Comparison of ENCODE assay signal across 14 cellular contexts in the genomic region with DNA sequence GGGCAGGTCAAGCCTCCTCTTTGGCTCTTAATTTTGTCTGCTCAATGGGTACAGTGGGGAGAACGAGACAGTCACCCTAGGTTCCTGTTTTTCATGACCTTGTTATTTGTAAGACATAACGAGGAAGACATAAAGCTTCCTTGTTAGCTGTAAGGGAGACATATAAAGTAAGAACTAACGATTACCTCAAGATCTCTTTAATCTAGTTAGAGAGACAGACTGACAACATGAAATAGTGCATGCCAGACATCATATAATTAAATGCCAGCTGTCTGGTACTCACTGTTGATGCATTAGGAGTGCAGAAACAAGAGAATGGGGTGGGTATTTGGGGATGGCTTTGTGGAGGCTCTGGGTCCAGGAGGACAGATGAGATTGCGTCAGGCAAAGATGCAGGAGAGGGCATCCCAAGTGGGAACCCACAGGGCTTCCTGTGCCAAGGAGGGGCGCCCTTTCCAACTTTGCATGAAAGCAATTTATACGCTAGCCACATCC. TPM values are rescaled to one million over a fixed set of nuclear protein-coding genes. Genes with fewer than 3 reads are reported as not detected.
DNase-seq lines count a peak whose midpoint lies in the region; ATAC-seq and TF ChIP-seq lines count a peak whose summit lies in the region.
"Had no signal": no experiment of that assay in that cellular context is flagged by ENCODE, and none has a peak within 500 bp of the region (broad histone marks: within the 10 kb centered on the region; RNA-seq: fewer than 3 reads in every experiment).

No MANE protein-coding gene starts in this region.

- POLR2A ChIA-PET in CD8-positive, alpha-beta memory T cell (lab: Charles Lee), result interaction anchor here (1.2 to 4.1 kb wide), 3 partner anchors 9 to 13 kb away, joined by 5 to 58 read pairs (median 8); no protein-coding TSS in a partner anchor
- POLR2A ChIA-PET in Panc1 (lab: Charles Lee), result no interaction called here

- H3K9ac ChIP-seq in BLaER1, result peak overlapping the region; percentile 20; the same call in 1 of the 2 replicates

- ATAC-seq in Panc1 (no peak), HG02885 (IDR thresholded peaks at IDR 0.05; ENCODE audit: poor library complexity, unreplicated experiment) (no peak), HG03025 (IDR thresholded peaks at IDR 0.05; ENCODE audit: low FRiP score, unreplicated experiment) (no peak)
- ATAC-seq in central memory CD8-positive, alpha-beta T cell (replicated peaks; ENCODE audit: extremely low read depth, poor library complexity, severe bottlenecking), result no peak

- no TSS peak for BruUV-seq in Panc1 (replicated peaks; lab: Mats Ljungman, UMichigan)

- in situ Hi-C loops in Panc1 (cut with HindIII; ENCODE audit: low pct_unique_long_range_greater_than_20kb, low sequenced_read_pairs), result no loop called here

- H3K4me1 ChIP-seq in BLaER1 (peaks cover 51% of the 10 kb centered on the region), Panc1 (ENCODE audit: control insufficient read depth, insufficient read depth, low read length) (peaks cover 11% of the 10 kb centered on the region)
- H3K4me1 ChIP-seq in CD8-positive, alpha-beta memory T cell (ENCODE audit: insufficient read depth, low read length), result peaks cover 91% of the 10 kb centered on the region

- H3K4me2 ChIP-seq in BLaER1, result peak overlapping the region; percentile 76

- H3K27ac ChIP-seq in BLaER1, result peak overlapping the region; percentile 16; the same call in 1 of the 2 replicates
- H3K27ac ChIP-seq in CD8-positive, alpha-beta memory T cell (ENCODE audit: low read depth, low read length), result peak overlapping the region; percentile 99
- H3K27ac ChIP-seq in Panc1 (ENCODE audit: low read length), result peak overlapping the region; percentile 57

- H3K36me3 ChIP-seq in BLaER1 (no peaks in the 10 kb centered on the region), Panc1 (ENCODE audit: control insufficient read depth, insufficient read depth, low read length) (no peaks in the 10 kb centered on the region)
- H3K36me3 ChIP-seq in CD8-positive, alpha-beta memory T cell (ENCODE audit: insufficient read depth, low read length), result no peaks in the 10 kb centered on the region
- H3K36me3 ChIP-seq: HAP-1 had no signal

- DNase-seq in CD8-positive, alpha-beta memory T cell, result no peak
- DNase-seq in Panc1 (ENCODE audit: low read depth, low spot score) (no peak), SHP77 (lab: John Stamatoyannopoulos, UW) (no peak), glomerular visceral epithelial cell (ENCODE audit: extremely low spot score) (no peak)
- DNase-seq in central memory CD8-positive, alpha-beta T cell (ENCODE audit: low spot score in 2 of 2), result no peak
- DNase-seq: Calu3; dorsolateral prefrontal cortex; mucosa of descending colon; NCI-H187; stimulated activated CD4-positive, alpha-beta T cell treated with anti-CD3 and anti-CD28 coated beads, Interleukin-4, amount 100 ng/mL, for 1 hour had no signal

- TF ChIP-seq CTCF in Panc1 (IDR thresholded peaks at IDR 0.05), result no peak

- H3K9me3 Mint-ChIP-seq in CD8-positive, alpha-beta memory T cell, result no peaks in the 10 kb centered on the region
- no peaks in the 10 kb centered on the region for H3K9me3 Mint-ChIP-seq in central memory CD8-positive, alpha-beta T cell

- peak overlapping the region; percentile 97 to 100 (median 100) for H3K27ac Mint-ChIP-seq in CD8-positive, alpha-beta memory T cell
- peak overlapping the region; percentile 99 for H3K27ac Mint-ChIP-seq in central memory CD8-positive, alpha-beta T cell (ENCODE audit: low read depth)

- H3K4me3 Mint-ChIP-seq in CD8-positive, alpha-beta memory T cell, result peak overlapping the region; percentile 65 to 81 (median 74)
- H3K4me3 Mint-ChIP-seq in central memory CD8-positive, alpha-beta T cell, result peak overlapping the region; percentile 75

- H4K20me1 ChIP-seq in BLaER1, result no peaks in the 10 kb centered on the region

- no peaks in the 10 kb centered on the region for H3K27me3 ChIP-seq in BLaER1
- no peaks in the 10 kb centered on the region for H3K27me3 ChIP-seq in CD8-positive, alpha-beta memory T cell (ENCODE audit: insufficient read depth, low read length, poor library complexity, severe bottlenecking)
- no peaks in the 10 kb centered on the region for H3K27me3 ChIP-seq in Panc1 (ENCODE audit: control insufficient read depth, insufficient read depth, low read length)
- H3K27me3 ChIP-seq: dorsolateral prefrontal cortex had no signal

- CTCF ChIA-PET in CD8-positive, alpha-beta memory T cell (lab: Charles Lee), result interaction anchor here (1.3 to 7.2 kb wide), 4 partner anchors 9 to 62 kb away, joined by 3 to 65 read pairs (median 29); no protein-coding TSS in a partner anchor
- CTCF ChIA-PET in Panc1 (lab: Charles Lee), result no interaction called here

- H3K27me3 Mint-ChIP-seq in CD8-positive, alpha-beta memory T cell, result peaks cover 0 to 2% of the 10 kb centered on the region in 2 donors
- no peaks in the 10 kb centered on the region for H3K27me3 Mint-ChIP-seq in central memory CD8-positive, alpha-beta T cell

- H3K4me3 ChIP-seq in BLaER1, result no peak overlapping the region
- peak overlapping the region; percentile 7 for H3K4me3 ChIP-seq in CD8-positive, alpha-beta memory T cell (ENCODE audit: low read length)
- H3K4me3 ChIP-seq in Panc1 (ENCODE audit: low read depth in 2 of 2, low read length in 2 of 2), result no peak overlapping the region
- H3K4me3 ChIP-seq: dorsolateral prefrontal cortex, HAP-1, mucosa of descending colon had no signal

- peaks cover 83 to 98% (median 92%) of the 10 kb centered on the region in 3 donors for H3K4me1 Mint-ChIP-seq in CD8-positive, alpha-beta memory T cell
- peaks cover 68% of the 10 kb centered on the region for H3K4me1 Mint-ChIP-seq in central memory CD8-positive, alpha-beta T cell

- intact Hi-C loops in Panc1 (cut with micrococcal nuclease; ENCODE audit: unreplicated experiment), result no loop called here

- H3K36me3 Mint-ChIP-seq in CD8-positive, alpha-beta memory T cell, result peaks cover 0 to 5% (median 0%) of the 10 kb centered on the region in 3 donors
- H3K36me3 Mint-ChIP-seq in central memory CD8-positive, alpha-beta T cell (ENCODE audit: insufficient read depth), result peaks cover 40% of the 10 kb centered on the region

- H3K9me3 ChIP-seq in BLaER1 (no peaks in the 10 kb centered on the region), Panc1 (ENCODE audit: control insufficient read depth, insufficient read depth, low read depth, low read length) (no peaks in the 10 kb centered on the region)
- no peaks in the 10 kb centered on the region for H3K9me3 ChIP-seq in CD8-positive, alpha-beta memory T cell (ENCODE audit: low read length)
- H3K9me3 ChIP-seq: HAP-1, mucosa of descending colon had no signal

RNA-seq across cellular contexts. Expression of a gene that starts 3.8 kb away (rescaled TPM):
- 10 to 100 TPM; 79.5 to 86.3 TPM for total RNA-seq in CD8-positive, alpha-beta memory T cell
- 181 TPM for polyA plus RNA-seq in CD8-positive, alpha-beta memory T cell
- total RNA-seq in Panc1 (2021; ENCODE audit: unreplicated experiment), result 57.6 TPM
- 48.1 TPM for polyA plus RNA-seq in Panc1 (2012; ENCODE audit: insufficient read length)

Comparison
In these comparisons a context has a peak if more than half of its experiments do, and no peak if none do; other contexts are left out.
1. H3K27ac ChIP-seq: peak in every context shown above with its lines; median percentile 99 in CD8-positive, alpha-beta memory T cell; 57 in Panc1; 16 in BLaER1.